Comparison of ENCODE assay signal across 23 cellular contexts in the genomic region with DNA sequence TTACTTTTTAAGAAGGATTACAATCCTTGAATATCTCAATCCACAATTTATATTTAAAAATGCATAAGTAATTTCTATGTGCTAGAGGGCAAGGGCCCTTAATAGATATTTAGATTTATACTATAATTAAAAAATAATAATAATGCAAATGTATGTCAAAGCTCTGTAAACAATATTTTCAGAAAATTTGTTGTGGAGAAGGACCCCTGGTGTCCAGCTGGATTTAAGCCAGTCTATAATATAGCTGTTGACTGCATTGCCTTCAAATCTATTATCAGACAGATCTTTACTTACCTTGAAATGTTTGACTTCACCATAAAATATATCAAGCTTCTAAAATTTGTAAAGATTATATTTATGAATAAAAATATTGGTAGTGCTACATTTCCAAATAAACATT.
A peak's percentile ranks its signal among the peaks of the same experiment; 100 is the strongest.
DNase-seq lines count a peak whose midpoint lies in the region; TF ChIP-seq lines count a peak whose summit lies in the region.
"Had no signal": no experiment of that assay in that cellular context is flagged by ENCODE, and none has a peak within 500 bp of the region (broad histone marks: within the 10 kb centered on the region; RNA-seq: fewer than 3 reads in every experiment).

No MANE protein-coding gene starts in this region.

- DNase-seq in NCI-H2107 treated with DMSO at 0.1 percent for 48 hours (lab: John Stamatoyannopoulos, UW; ENCODE audit: unreplicated experiment) = peak; percentile 8
- DNase-seq in NCI-H2107 (lab: John Stamatoyannopoulos, UW) = no peak
- peak; percentile 31 for DNase-seq in NCI-H146 treated with DMSO at 0.1 percent for 48 hours (lab: John Stamatoyannopoulos, UW; ENCODE audit: unreplicated experiment)
- DNase-seq in brain microvascular endothelial cell = no peak
- no peak for DNase-seq in progenitor cell of endocrine pancreas (ENCODE audit: low spot score, unreplicated experiment)
- DNase-seq in nucleus accumbens (lab: John Stamatoyannopoulos, UW) = no peak
- no peak for DNase-seq in Kasumi-1 (lab: John Stamatoyannopoulos, UW)
- DNase-seq in occipital lobe (lab: John Stamatoyannopoulos, UW) = no peak
- DNase-seq: activated CD8-positive, alpha-beta T cell treated with anti-CD3 and anti-CD28 coated beads for 36 hours; activated effector memory CD4-positive, alpha-beta T cell treated with Interleukin-2 at 50 U/mL for 16 hours; aorta; central memory CD4-positive, alpha-beta T cell; dermis blood vessel endothelial cell; left lung; NCI-H2081; NCI-H524; stimulated activated CD8-positive, alpha-beta memory T cell treated with anti-CD3 and anti-CD28 coated beads, Interleukin-4, amount 100 ng/mL, for 48 hours; stomach had no signal

- H3K9me3 Mint-ChIP-seq in progenitor cell of endocrine pancreas (ENCODE audit: low read depth) = peaks cover under 1% of the 10 kb centered on the region
- H3K9me3 Mint-ChIP-seq: activated CD8-positive, alpha-beta T cell treated with anti-CD3 and anti-CD28 coated beads for 36 hours; T-helper 1 cell treated with Interleukin-12 subunit alpha and Interleukin-12 subunit beta and Interleukin-4 antibody, amounts not matched to agents 30 μg/mL and 1 μg/mL, for 36 hours had no signal

- H3K27ac Mint-ChIP-seq in progenitor cell of endocrine pancreas = no peak overlapping the region
- H3K27ac Mint-ChIP-seq: activated CD8-positive, alpha-beta T cell treated with anti-CD3 and anti-CD28 coated beads for 36 hours; activated naive CD8-positive, alpha-beta T cell; T-helper 1 cell treated with Interleukin-12 subunit alpha and Interleukin-12 subunit beta and Interleukin-4 antibody, amounts not matched to agents 30 μg/mL and 1 μg/mL, for 36 hours had no signal

- no peak overlapping the region for H3K27ac ChIP-seq in brain microvascular endothelial cell
- H3K27ac ChIP-seq: left lung, SJSA1, skin epidermis, stomach, tibial nerve had no signal

- H3K27me3 Mint-ChIP-seq in progenitor cell of endocrine pancreas = no peaks in the 10 kb centered on the region
- H3K27me3 Mint-ChIP-seq: activated CD8-positive, alpha-beta T cell treated with anti-CD3 and anti-CD28 coated beads for 36 hours; activated naive CD8-positive, alpha-beta T cell had no signal

- TF ChIP-seq CTCF in brain microvascular endothelial cell (IDR thresholded peaks at IDR 0.05; ENCODE audit: low read depth, low read length, missing control alignments) (peak; percentile 14), progenitor cell of endocrine pancreas (IDR thresholded peaks at IDR 0.05; ENCODE audit: unreplicated experiment) (peak; percentile 21)

- no peak overlapping the region for H3K4me3 Mint-ChIP-seq in progenitor cell of endocrine pancreas (ENCODE audit: low read depth)
- H3K4me3 Mint-ChIP-seq: activated CD8-positive, alpha-beta T cell treated with anti-CD3 and anti-CD28 coated beads for 36 hours; activated naive CD8-positive, alpha-beta T cell; T-helper 1 cell treated with Interleukin-12 subunit alpha and Interleukin-12 subunit beta and Interleukin-4 antibody, amounts not matched to agents 30 μg/mL and 1 μg/mL, for 36 hours had no signal

- no peaks in the 10 kb centered on the region for H3K4me1 Mint-ChIP-seq in progenitor cell of endocrine pancreas (ENCODE audit: low read depth)

- H3K4me3 ChIP-seq in brain microvascular endothelial cell (ENCODE audit: low read depth, low read length) = no peak overlapping the region
- H3K4me3 ChIP-seq: left lung, SJSA1, skin epidermis, stomach, tibial nerve had no signal

- H3K36me3 Mint-ChIP-seq in progenitor cell of endocrine pancreas (ENCODE audit: insufficient read depth) = no peaks in the 10 kb centered on the region

- H3K27me3 ChIP-seq in brain microvascular endothelial cell (replicated peaks) = no peaks in the 10 kb centered on the region
- H3K27me3 ChIP-seq: left lung, SJSA1, stomach, tibial nerve had no signal

- in situ Hi-C loops in brain microvascular endothelial cell (cut with HindIII; ENCODE audit: low pct_ligation_motif_present, low sequenced_read_pairs) = no loop called here

- H3K36me3 ChIP-seq in brain microvascular endothelial cell (replicated peaks) = no peaks in the 10 kb centered on the region
- H3K36me3 ChIP-seq: left lung, SJSA1 had no signal

Comparison
In these comparisons a context has a peak if more than half of its experiments do, and no peak if none do; other contexts are left out.
1. DNase-seq: peak in NCI-H2107 treated with DMSO at 0.1 percent for 48 hours (single experiment) and NCI-H146 treated with DMSO at 0.1 percent for 48 hours (single experiment); none in NCI-H2107 (single experiment), brain microvascular endothelial cell (single experiment), progenitor cell of endocrine pancreas (single experiment), nucleus accumbens (0 of 56), Kasumi-1 (0 of 2) and occipital lobe (single experiment).